Comparison of ENCODE assay signal across 11 cellular contexts in the genomic region with DNA sequence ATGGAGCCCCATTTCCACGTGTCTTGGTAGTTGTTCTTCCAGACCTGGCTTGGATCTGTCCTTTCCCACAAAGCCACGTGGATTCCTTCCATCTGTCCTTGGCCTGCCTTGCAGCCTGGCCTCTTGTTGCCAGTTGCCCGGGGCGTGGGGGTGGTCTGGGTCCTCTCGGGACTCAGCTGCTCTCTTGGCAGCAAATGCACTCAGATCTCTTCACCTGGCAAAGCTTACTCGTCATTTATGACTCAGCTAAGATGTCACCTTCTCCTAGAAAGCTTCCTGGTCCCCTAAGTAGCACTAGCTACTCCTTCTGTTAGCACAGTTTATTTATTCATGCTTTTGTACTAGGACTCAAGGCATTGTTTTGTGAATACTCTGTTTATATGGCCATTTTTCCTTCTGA. TPM values are rescaled to one million over a fixed set of nuclear protein-coding genes. Genes with fewer than 3 reads are reported as not detected.
DNase-seq lines count a peak whose midpoint lies in the region; ATAC-seq, FAIRE-seq and TF ChIP-seq lines count a peak whose summit lies in the region.
"Had no signal": no experiment of that assay in that cellular context is flagged by ENCODE, and none has a peak within 500 bp of the region (broad histone marks: within the 10 kb centered on the region; RNA-seq: fewer than 3 reads in every experiment).

No MANE protein-coding gene starts in this region.

- H3K4me3 Mint-ChIP-seq in CD8-positive, alpha-beta memory T cell, result peak overlapping the region in 5 of 7 donors; percentile 0 to 69 (median 35)

- H3K27ac ChIP-seq in CD8-positive, alpha-beta memory T cell (ENCODE audit: low read depth, low read length), result no peak overlapping the region
- H3K27ac ChIP-seq in Peyer's patch (peak overlapping the region in 3 of 4 donors; percentile 6 to 84 (median 71)), pancreas (peak overlapping the region; percentile 62 to 94 (median 77))

- POLR2A ChIA-PET in CD8-positive, alpha-beta memory T cell (lab: Charles Lee), result interaction anchor here (1.7 kb wide), 1 partner anchor 10 kb away, joined by 5 read pairs; no protein-coding TSS in a partner anchor

- H3K36me3 Mint-ChIP-seq in CD8-positive, alpha-beta memory T cell, result peaks cover 0 to 16% (median 7%) of the 10 kb centered on the region in 3 donors

- peaks cover 38% of the 10 kb centered on the region for H3K4me1 ChIP-seq in CD8-positive, alpha-beta memory T cell (ENCODE audit: insufficient read depth, low read length)
- H3K4me1 ChIP-seq in Peyer's patch, result peaks cover 0 to 70% (median 9%) of the 10 kb centered on the region in 4 donors
- H3K4me1 ChIP-seq in pancreas, result peaks cover 56 to 74% (median 58%) of the 10 kb centered on the region in 3 donors

- H3K27me3 Mint-ChIP-seq in CD8-positive, alpha-beta memory T cell, result no peaks in the 10 kb centered on the region

- ATAC-seq in pancreas, result peak; percentile 29 to 38 (median 34)

- no peaks in the 10 kb centered on the region for H3K36me3 ChIP-seq in CD8-positive, alpha-beta memory T cell (ENCODE audit: insufficient read depth, low read length)
- H3K36me3 ChIP-seq in Peyer's patch, result no peaks in the 10 kb centered on the region
- no peaks in the 10 kb centered on the region for H3K36me3 ChIP-seq in pancreas

- no peak overlapping the region for H3K4me3 ChIP-seq in CD8-positive, alpha-beta memory T cell (ENCODE audit: low read length)
- H3K4me3 ChIP-seq in Peyer's patch (no peak overlapping the region), pancreas (no peak overlapping the region)

- H3K4me1 Mint-ChIP-seq in CD8-positive, alpha-beta memory T cell, result peaks cover 75 to 97% (median 90%) of the 10 kb centered on the region in 3 donors

- no peaks in the 10 kb centered on the region for H3K27me3 ChIP-seq in CD8-positive, alpha-beta memory T cell (ENCODE audit: insufficient read depth, low read length, poor library complexity, severe bottlenecking)
- no peaks in the 10 kb centered on the region for H3K27me3 ChIP-seq in Peyer's patch
- no peaks in the 10 kb centered on the region for H3K27me3 ChIP-seq in pancreas

- no peak for TF ChIP-seq POLR2A in Peyer's patch (IDR thresholded peaks at IDR 0.05)

- FAIRE-seq in pancreas (lab: Jason Lieb, UNC), result no peak
- FAIRE-seq: frontal cortex had no signal

- intact Hi-C loops in pancreas (cut with DNase I), result no loop called here

- CTCF ChIA-PET in CD8-positive, alpha-beta memory T cell (lab: Charles Lee), result interaction anchor here (1.4 to 1.6 kb wide), 2 partner anchors 9 to 15 kb away, joined by 3 to 5 read pairs; no protein-coding TSS in a partner anchor

- no peak for DNase-seq in CD8-positive, alpha-beta memory T cell
- peak in 2 of 3 donors; percentile 46 to 48 for DNase-seq in Peyer's patch
- peak; percentile 23 for DNase-seq in glomerular visceral epithelial cell (ENCODE audit: extremely low spot score)
- peak in 4 of 6 donors; percentile 78 to 88 (median 80) for DNase-seq in pancreas
- no peak for DNase-seq in HPDE6-E6E7 (ENCODE audit: extremely low spot score)
- no peak for DNase-seq in stimulated activated naive CD4-positive, alpha-beta T cell treated with Interleukin-2 at 50 U/mL for 16 hours (lab: John Stamatoyannopoulos, UW)
- no peak for DNase-seq in AG08396 (ENCODE audit: low spot score)
- DNase-seq in hippocampal formation (lab: John Stamatoyannopoulos, UW), result no peak
- DNase-seq: activated naive CD4-positive, alpha-beta T cell; SK-N-SH had no signal

- peaks cover 5% of the 10 kb centered on the region for H3K9me3 ChIP-seq in CD8-positive, alpha-beta memory T cell (ENCODE audit: low read length)
- H3K9me3 ChIP-seq in Peyer's patch, result no peaks in the 10 kb centered on the region
- H3K9me3 ChIP-seq in pancreas, result no peaks in the 10 kb centered on the region

- TF ChIP-seq CTCF in Peyer's patch (IDR thresholded peaks at IDR 0.05) (no peak), pancreas (IDR thresholded peaks at IDR 0.05) (no peak)

- H3K9me3 Mint-ChIP-seq in CD8-positive, alpha-beta memory T cell, result peaks cover 8 to 13% (median 11%) of the 10 kb centered on the region in 5 donors

- WGBS in pancreas, 2 donors, result 6 to 12% methylated on average over 6 of the region's 6 CpGs

- peak overlapping the region; percentile 40 to 96 (median 83) for H3K27ac Mint-ChIP-seq in CD8-positive, alpha-beta memory T cell

RNA-seq across cellular contexts. Expression of a gene that starts 13.6 kb away (rescaled TPM):
- total RNA-seq in CD8-positive, alpha-beta memory T cell, result 1 to 10 TPM; 4.9 to 5.0 TPM
- polyA plus RNA-seq in CD8-positive, alpha-beta memory T cell, result 61.1 TPM
- total RNA-seq in Peyer's patch (10 to 100 TPM; 18.2 to 45.5 (median 31.5) TPM), pancreas (10 to 100 TPM; 33.3 to 60.7 (median 41.0) TPM)
- 10 to 100 TPM; 33.8 to 42.0 TPM for polyA plus RNA-seq in pancreas

Comparison
In these comparisons a context has a peak if more than half of its experiments do, and no peak if none do; other contexts are left out.
1. DNase-seq: peak in Peyer's patch (2 of 3), glomerular visceral epithelial cell (single experiment) and pancreas (4 of 6); none in CD8-positive, alpha-beta memory T cell (0 of 5), HPDE6-E6E7 (single experiment), stimulated activated naive CD4-positive, alpha-beta T cell treated with Interleukin-2 at 50 U/mL for 16 hours (single experiment), AG08396 (single experiment) and hippocampal formation (0 of 2).